In genomic region chr1:55217226-55217996, GRCh38 we compare ENCODE assay signal across 2 cellular contexts.
TF ChIP-seq lines count a peak whose summit lies in the region.

No MANE protein-coding gene starts in this region.

TF ChIP-seq in HCT116, 20 proteins besides CTCF, POLR2A, EP300 and RAD21:
- TF ChIP-seq ZBTB33 (IDR thresholded peaks at IDR 0.05; ENCODE audit: extremely low read depth, insufficient replicate concordance, low read length): no peak
- no peak for TF ChIP-seq SIN3A (IDR thresholded peaks at IDR 0.05; ENCODE audit: low read depth)
- TF ChIP-seq YY1 (IDR thresholded peaks at IDR 0.05; ENCODE audit: extremely low read depth, insufficient replicate concordance, low read depth, low read length): no peak
- no peak for TF ChIP-seq CEBPB (IDR thresholded peaks at IDR 0.05; ENCODE audit: low read depth)

TF ChIP-seq in HepG2, 621 proteins besides CTCF, POLR2A, EP300 and RAD21:
- no peak for TF ChIP-seq TERF1 (CRISPR knock-in tag; IDR thresholded peaks at IDR 0.05)
- TF ChIP-seq HMGA1 (CRISPR knock-in tag; conservative IDR thresholded peaks at IDR 0.05): no peak
- no peak for TF ChIP-seq ESRRA (CRISPR knock-in tag; IDR thresholded peaks at IDR 0.05; ENCODE audit: low read depth)
- no peak for TF ChIP-seq ZNF720 (CRISPR knock-in tag; IDR thresholded peaks at IDR 0.05)
- no peak for TF ChIP-seq ZNF224 (CRISPR knock-in tag; IDR thresholded peaks at IDR 0.05)
- TF ChIP-seq PRDM15 (CRISPR knock-in tag; IDR thresholded peaks at IDR 0.05): peak; percentile 92
- 0 out of 2 replicates have a peak, but pooled peaks have one; percentile 13 for TF ChIP-seq ELF3 (CRISPR knock-in tag; IDR thresholded peaks at IDR 0.05)
- TF ChIP-seq MAZ (IDR thresholded peaks at IDR 0.05; ENCODE audit: borderline replicate concordance, low read depth, low read length): no peak
- TF ChIP-seq MAZ (CRISPR knock-in tag; IDR thresholded peaks at IDR 0.05; ENCODE audit: low read depth): no peak
- TF ChIP-seq ZNF652 (CRISPR knock-in tag; IDR thresholded peaks at IDR 0.05; ENCODE audit: borderline replicate concordance, low read depth): peak; percentile 45
